In the genomic region with DNA sequence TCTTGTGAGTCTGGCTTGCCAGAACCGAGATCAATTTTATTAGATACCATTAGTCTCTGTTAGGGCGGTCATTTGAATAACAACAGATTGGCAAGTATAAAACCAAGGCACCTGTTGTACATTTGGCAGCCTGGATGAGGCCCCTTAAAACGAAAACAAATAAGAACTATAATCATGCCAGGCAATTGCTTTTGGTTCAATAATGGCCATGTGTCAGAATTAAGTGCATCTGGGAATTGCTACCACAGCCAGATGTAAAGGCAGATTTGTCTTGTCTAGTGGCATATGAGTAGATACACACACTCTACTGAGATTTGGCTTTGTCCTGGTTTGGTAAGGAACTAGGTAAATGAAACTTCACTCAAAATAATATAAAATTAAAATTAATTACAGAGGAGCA, we compare ENCODE assay signal across 24 cellular contexts.
A peak's percentile ranks its signal among the peaks of the same experiment; 100 is the strongest.
DNase-seq lines count a peak whose midpoint lies in the region; ATAC-seq and TF ChIP-seq lines count a peak whose summit lies in the region.
"Had no signal": no experiment of that assay in that cellular context is flagged by ENCODE, and none has a peak within 500 bp of the region (broad histone marks: within the 10 kb centered on the region; RNA-seq: fewer than 3 reads in every experiment).

No MANE protein-coding gene starts in this region.

- TF ChIP-seq CTCF in left ventricle myocardium inferior (IDR thresholded peaks at IDR 0.05; ENCODE audit: borderline replicate concordance) (no peak), heart right ventricle (IDR thresholded peaks at IDR 0.05) (no peak)

- intact Hi-C loops in left ventricle myocardium inferior (cut with micrococcal nuclease) (no loop called here), heart right ventricle (cut with DNase I) (no loop called here), aorta (cut with DNase I) (no loop called here)

- H3K4me1 ChIP-seq in left ventricle myocardium inferior (peaks cover 13% of the 10 kb centered on the region), heart right ventricle (peaks cover 0 to 17% (median 0%) of the 10 kb centered on the region in 9 donors), aorta (ENCODE audit: control insufficient read depth in 1 of 2, insufficient read depth in 2 of 2, low read length in 2 of 2) (peaks cover 1 to 3% of the 10 kb centered on the region in 2 donors)
- H3K4me1 ChIP-seq: HAP-1, Peyer's patch had no signal

- peak overlapping the region; percentile 45 for H3K27ac ChIP-seq in left ventricle myocardium inferior (replicated peaks)
- H3K27ac ChIP-seq in heart right ventricle: peak overlapping the region in 5 of 10 donors; percentile 23 to 69 (median 46)
- peak overlapping the region; percentile 96 for H3K27ac ChIP-seq in angular gyrus (ENCODE audit: low read depth, low read length)
- H3K27ac ChIP-seq in aorta (ENCODE audit: low read depth in 1 of 2, low read length in 2 of 2): no peak overlapping the region
- H3K27ac ChIP-seq: gastrocnemius medialis, hepatocyte, HL-60, Peyer's patch had no signal

- 61 to 62% methylated on average over 3 of the region's 3 CpGs for WGBS in heart right ventricle, 2 donors
- 64 to 77% methylated on average over 3 of the region's 3 CpGs for WGBS in aorta, 2 donors

- H3K9me3 ChIP-seq in left ventricle myocardium inferior (replicated peaks) (no peaks in the 10 kb centered on the region), heart right ventricle (no peaks in the 10 kb centered on the region), aorta (ENCODE audit: control insufficient read depth, low read length) (no peaks in the 10 kb centered on the region)
- H3K9me3 ChIP-seq: gastrocnemius medialis, HAP-1, Peyer's patch had no signal

- no peaks in the 10 kb centered on the region for H3K27me3 ChIP-seq in left ventricle myocardium inferior (ENCODE audit: low read depth)
- H3K27me3 ChIP-seq in heart right ventricle: no peaks in the 10 kb centered on the region
- no peaks in the 10 kb centered on the region for H3K27me3 ChIP-seq in aorta (ENCODE audit: control insufficient read depth in 1 of 2, insufficient read depth in 2 of 2, low read length in 1 of 2)
- H3K27me3 ChIP-seq: gastrocnemius medialis, hepatocyte, Peyer's patch had no signal

- no peaks in the 10 kb centered on the region for H3K36me3 ChIP-seq in left ventricle myocardium inferior
- no peaks in the 10 kb centered on the region for H3K36me3 ChIP-seq in heart right ventricle
- H3K36me3 ChIP-seq in aorta (ENCODE audit: control insufficient read depth in 1 of 2, insufficient read depth in 2 of 2, low read length in 1 of 2): no peaks in the 10 kb centered on the region
- H3K36me3 ChIP-seq: gastrocnemius medialis, HAP-1, Peyer's patch had no signal

- DNase-seq in left ventricle myocardium inferior (no peak), heart right ventricle (no peak), NCI-H2171 (lab: John Stamatoyannopoulos, UW) (peak; percentile 43), aorta (no peak), LoVo (ENCODE audit: low spot score) (no peak)
- DNase-seq in activated CD4-positive, alpha-beta T cell treated with anti-CD3 and anti-CD28 coated beads for 1 hour: no peak
- DNase-seq: activated CD4-positive, alpha-beta memory T cell treated with anti-CD3 and anti-CD28 coated beads, Interleukin-2, amount 10 ng/mL, durations not matched to agents 7 days and 5 days; activated CD8-positive, alpha-beta memory T cell treated with anti-CD3 and anti-CD28 coated beads, Interleukin-2, amount 50 U/mL, for 48 hours; activated naive CD4-positive, alpha-beta T cell treated with anti-CD3 and anti-CD28 coated beads, Interleukin-2, amount 10 ng/mL, durations not matched to agents 7 days and 5 days; gastrocnemius medialis; GDM1; KG1; left colon; NCI-H1930; NCI-H510A; nephron progenitor cell; Peyer's patch; SHP77 treated with DMSO at 0.1 percent for 48 hours; trophoblast cell had no signal

- ATAC-seq in heart right ventricle: no peak
- ATAC-seq in aorta (ENCODE audit: low FRiP score): no peak
- ATAC-seq: gastrocnemius medialis; stimulated activated effector memory CD8-positive, alpha-beta T cell treated with anti-CD3 and anti-CD28 coated beads, Interleukin-12 subunit alpha, Interleukin-12 subunit beta, amount 100 ng/mL, for 72 hours had no signal

- H3K4me3 ChIP-seq in left ventricle myocardium inferior: no peak overlapping the region
- no peak overlapping the region for H3K4me3 ChIP-seq in heart right ventricle
- no peak overlapping the region for H3K4me3 ChIP-seq in aorta (ENCODE audit: low read length in 2 of 2)
- H3K4me3 ChIP-seq: gastrocnemius medialis, HAP-1, hepatocyte, Peyer's patch had no signal

Comparison
In these comparisons a context has a peak if more than half of its experiments do, and no peak if none do; other contexts are left out.
1. H3K27ac ChIP-seq: peak in left ventricle myocardium inferior (single experiment) and angular gyrus (single experiment); none in aorta (0 of 2).